In the genomic region with DNA sequence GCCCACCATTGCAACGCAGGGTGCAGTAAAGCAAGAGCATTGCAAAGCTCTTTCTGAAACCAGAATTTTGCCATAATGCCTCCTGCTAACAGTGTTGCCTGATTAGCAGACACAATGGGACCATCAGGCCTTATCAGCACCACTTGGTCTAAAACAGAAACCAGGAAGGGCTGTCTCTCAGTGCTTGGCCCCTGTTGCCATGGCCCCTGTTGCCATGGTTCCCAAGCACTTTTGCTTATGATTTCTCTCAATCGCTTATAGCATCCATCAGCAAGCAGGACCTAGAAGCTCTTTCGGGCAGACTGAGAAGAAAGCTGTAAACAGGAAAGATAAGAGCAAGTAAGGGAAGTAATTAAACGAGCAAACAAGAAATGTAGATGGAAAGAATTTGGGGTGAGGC, we compare ENCODE assay signal across 1 cellular context.
TF ChIP-seq lines count a peak whose summit lies in the region.

No MANE protein-coding gene starts in this region.

TF ChIP-seq in K562, 482 proteins besides CTCF, POLR2A, EP300 and RAD21 (continued from another document):
- TF ChIP-seq ZBTB40 (IDR thresholded peaks at IDR 0.05) (0 out of 2 replicates have a peak, but pooled peaks have one; percentile 24), ZBTB40 (CRISPR knock-in tag; IDR thresholded peaks at IDR 0.05) (no peak), GTF2F1 (IDR thresholded peaks at IDR 0.05; ENCODE audit: low read depth, low read length) (no peak), KDM2B (CRISPR knock-in tag; IDR thresholded peaks at IDR 0.05) (no peak), PKNOX1 (IDR thresholded peaks at IDR 0.05) (peak; percentile 30; the same call in 1 of the 2 replicates), KLF1 (tag; IDR thresholded peaks at IDR 0.05) (no peak), CSDE1 (IDR thresholded peaks at IDR 0.05) (peak in 1 of 2 experiments; percentile 91; a peak in 2 of 4 replicates), ILF3 (IDR thresholded peaks at IDR 0.05; ENCODE audit: borderline replicate concordance) (no peak), KLF16 (IDR thresholded peaks at IDR 0.05) (no peak), NR4A1 (CRISPR knock-in tag; IDR thresholded peaks at IDR 0.05) (no peak), NR4A1 (tag; IDR thresholded peaks at IDR 0.05) (no peak), NR2C1 (IDR thresholded peaks at IDR 0.05) (no peak), NR2C1 (tag; IDR thresholded peaks at IDR 0.05) (no peak), ELF1 (tag; IDR thresholded peaks at IDR 0.05) (peak; percentile 60), RBM34 (IDR thresholded peaks at IDR 0.05; ENCODE audit: borderline replicate concordance, insufficient read depth, low read length) (no peak), KLF10 (CRISPR knock-in tag; IDR thresholded peaks at IDR 0.05) (no peak), CBFA2T3 (IDR thresholded peaks at IDR 0.05) (peak; percentile 10; the same call in 1 of the 2 replicates), CHD2 (IDR thresholded peaks at IDR 0.05; ENCODE audit: low read depth, low read length) (no peak), FOXJ2 (tag; IDR thresholded peaks at IDR 0.05) (0 out of 2 replicates have a peak, but pooled peaks have one; percentile 32), ZNF444 (CRISPR knock-in tag; IDR thresholded peaks at IDR 0.05) (no peak), RFX1 (IDR thresholded peaks at IDR 0.05) (peak; percentile 95), BMI1 (IDR thresholded peaks at IDR 0.05; ENCODE audit: low read length) (peak; percentile 87), MXI1 (IDR thresholded peaks at IDR 0.05; ENCODE audit: low read depth, low read length) (peak; percentile 99), SOX6 (IDR thresholded peaks at IDR 0.05) (peak; percentile 47; the same call in 1 of the 2 replicates), TFAP4 (CRISPR knock-in tag; IDR thresholded peaks at IDR 0.05; ENCODE audit: borderline replicate concordance) (no peak), ZNF239 (CRISPR knock-in tag; IDR thresholded peaks at IDR 0.05) (peak; percentile 90), TBL1XR1 (IDR thresholded peaks at IDR 0.05; ENCODE audit: low read length in 2 of 2) (no peak), JUND (IDR thresholded peaks at IDR 0.05; ENCODE audit: borderline replicate concordance, low read depth, low read length) (no peak), JUND (tag; IDR thresholded peaks at IDR 0.05; ENCODE audit: borderline replicate concordance, low read depth, low read length) (no peak), RUNX1 (IDR thresholded peaks at IDR 0.05; ENCODE audit: low read depth) (no peak), NEUROD1 (IDR thresholded peaks at IDR 0.05; ENCODE audit: borderline replicate concordance, low read depth, low read length, partially characterized antibody) (peak; percentile 76), SETDB1 (IDR thresholded peaks at IDR 0.05; ENCODE audit: low read length) (no peak), BACH1 (tag; IDR thresholded peaks at IDR 0.05) (no peak), SMAD3 (CRISPR knock-in tag; conservative IDR thresholded peaks at IDR 0.05) (no peak)
- TF ChIP-seq, protein P1, sequence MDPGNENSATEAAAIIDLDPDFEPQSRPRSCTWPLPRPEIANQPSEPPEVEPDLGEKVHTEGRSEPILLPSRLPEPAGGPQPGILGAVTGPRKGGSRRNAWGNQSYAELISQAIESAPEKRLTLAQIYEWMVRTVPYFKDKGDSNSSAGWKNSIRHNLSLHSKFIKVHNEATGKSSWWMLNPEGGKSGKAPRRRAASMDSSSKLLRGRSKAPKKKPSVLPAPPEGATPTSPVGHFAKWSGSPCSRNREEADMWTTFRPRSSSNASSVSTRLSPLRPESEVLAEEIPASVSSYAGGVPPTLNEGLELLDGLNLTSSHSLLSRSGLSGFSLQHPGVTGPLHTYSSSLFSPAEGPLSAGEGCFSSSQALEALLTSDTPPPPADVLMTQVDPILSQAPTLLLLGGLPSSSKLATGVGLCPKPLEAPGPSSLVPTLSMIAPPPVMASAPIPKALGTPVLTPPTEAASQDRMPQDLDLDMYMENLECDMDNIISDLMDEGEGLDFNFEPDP (CRISPR knock-in tag; IDR thresholded peaks at IDR 0.05): no peak
TF ChIP-seq in K562: peak in this region for 13.
